Comparison of ENCODE assay signal across 17 cellular contexts in genomic region chr2:191349990-191350389, GRCh38.
DNase-seq lines count a peak whose midpoint lies in the region; ATAC-seq and TF ChIP-seq lines count a peak whose summit lies in the region.
"Had no signal": no experiment of that assay in that cellular context is flagged by ENCODE, and none has a peak within 500 bp of the region (broad histone marks: within the 10 kb centered on the region; RNA-seq: fewer than 3 reads in every experiment).

No MANE protein-coding gene starts in this region.

- H3K4me1 Mint-ChIP-seq in HFFc6 (ENCODE audit: low read depth) (peaks cover 88% of the 10 kb centered on the region), osteocyte (ENCODE audit: unreplicated experiment) (peaks cover 30% of the 10 kb centered on the region)

- peak; percentile 52 for TF ChIP-seq CTCF in HFFc6 (IDR thresholded peaks at IDR 0.05)
- TF ChIP-seq CTCF in osteocyte (IDR thresholded peaks at IDR 0.05), result peak; percentile 40
- TF ChIP-seq CTCF in coronary artery (IDR thresholded peaks at IDR 0.05), result no peak

- in situ Hi-C loops in SK-MEL-5 (cut with HindIII; ENCODE audit: low pct_unique_long_range_greater_than_20kb, low sequenced_read_pairs), result no loop called here

- H3K27ac Mint-ChIP-seq in HFFc6 (peak overlapping the region; percentile 51; the same call in 1 of the 2 replicates), osteocyte (ENCODE audit: unreplicated experiment) (peak overlapping the region; percentile 23)

- H3K4me3 ChIP-seq in coronary artery, result no peak overlapping the region
- H3K4me3 ChIP-seq: BLaER1, HAP-1 had no signal

- peak overlapping the region; percentile 63 for H3K27ac ChIP-seq in epithelial cell of prostate
- H3K27ac ChIP-seq in coronary artery, result no peak overlapping the region
- H3K27ac ChIP-seq: BLaER1 had no signal

- no peak for DNase-seq in HFFc6
- DNase-seq in SK-MEL-5 (ENCODE audit: low read depth, low spot score), result peak; percentile 4
- DNase-seq in epithelial cell of prostate (ENCODE audit: low read depth, low spot score), result no peak
- no peak for DNase-seq in osteocyte (ENCODE audit: extremely low spot score, unreplicated experiment)
- no peak for DNase-seq in DMS79 treated with DMSO at 0.1 percent for 48 hours (lab: John Stamatoyannopoulos, UW)
- DNase-seq in coronary artery (ENCODE audit: low spot score), result no peak
- DNase-seq in Right ventricle myocardium superior, result no peak
- DNase-seq: EL, NCI-H1092 treated with DMSO at 0.1 percent for 48 hours, NCI-H1694, NCI-H2107, NCI-H345, NCI-H526 treated with DMSO at 0.1 percent for 48 hours, SIG-M5 had no signal

- H3K36me3 Mint-ChIP-seq in HFFc6 (ENCODE audit: low read depth) (peaks cover 68% of the 10 kb centered on the region), osteocyte (ENCODE audit: unreplicated experiment) (peaks cover 38% of the 10 kb centered on the region)

- intact Hi-C loops in Right ventricle myocardium superior (cut with DNase I), result no loop called here

- no peak overlapping the region for H3K4me3 Mint-ChIP-seq in HFFc6
- no peak overlapping the region for H3K4me3 Mint-ChIP-seq in osteocyte (ENCODE audit: unreplicated experiment)

- H3K9me3 Mint-ChIP-seq in HFFc6, result peaks cover 5% of the 10 kb centered on the region; the same call in 1 of the 2 replicates
- no peaks in the 10 kb centered on the region for H3K9me3 Mint-ChIP-seq in osteocyte (ENCODE audit: unreplicated experiment)

- ATAC-seq in GM19452 (IDR thresholded peaks at IDR 0.05; ENCODE audit: unreplicated experiment) (no peak), Right ventricle myocardium superior (ENCODE audit: poor library complexity) (no peak)

- H3K27me3 Mint-ChIP-seq in HFFc6 (ENCODE audit: insufficient read depth), result peaks cover 5% of the 10 kb centered on the region
- H3K27me3 Mint-ChIP-seq in osteocyte (ENCODE audit: unreplicated experiment), result no peaks in the 10 kb centered on the region
